Comparison of ENCODE assay signal across 8 cellular contexts in genomic region chr5:151448038-151448985, GRCh38. TPM values are rescaled to one million over a fixed set of nuclear protein-coding genes. Genes with fewer than 3 reads are reported as not detected.
DNase-seq lines count a peak whose midpoint lies in the region; ATAC-seq, FAIRE-seq and TF ChIP-seq lines count a peak whose summit lies in the region.

No MANE protein-coding gene starts in this region.

- peaks cover 4 to 7% of the 10 kb centered on the region in 2 donors for H3K4me1 ChIP-seq in neuronal stem cell (ENCODE audit: control insufficient read depth in 2 of 2, insufficient read depth in 1 of 2, low read depth in 1 of 2, low read length in 2 of 2)

- no peaks in the 10 kb centered on the region for H3K27me3 ChIP-seq in neuronal stem cell (ENCODE audit: control insufficient read depth in 3 of 3, insufficient read depth in 3 of 3, low read depth in 1 of 3, low read length in 3 of 3)

- DNase-seq in Caki2 (ENCODE audit: low read depth) (peak; percentile 28), NCI-H146 treated with DMSO at 0.1 percent for 48 hours (lab: John Stamatoyannopoulos, UW; ENCODE audit: unreplicated experiment) (peak; percentile 15), fibroblast of the aortic adventitia (ENCODE audit: low read depth) (peak; percentile 14), neuronal stem cell (ENCODE audit: low spot score) (peak; percentile 31), D721Med (ENCODE audit: insufficient read length, low spot score) (no peak)
- peak; percentile 34 for DNase-seq in activated CD8-positive, alpha-beta T cell treated with anti-CD3 and anti-CD28 coated beads, Interleukin-2, amount 10 ng/mL, durations not matched to agents 7 days and 5 days
- no peak for DNase-seq in activated CD4-positive, CD25-positive, alpha-beta regulatory T cell (lab: John Stamatoyannopoulos, UW)

- no peak overlapping the region for H3K27ac ChIP-seq in neuronal stem cell (replicated peaks; ENCODE audit: low read length)

- no peak for FAIRE-seq in D721Med (lab: Jason Lieb, UNC)

- WGBS in neuronal stem cell (ENCODE audit: extremely low coverage in 2 of 2, insufficient read length in 2 of 2, insufficient replicate concordance in 1 of 2), 2 donors: no CpG with 5 or more reads among the region's 24 CpGs

- no peaks in the 10 kb centered on the region for H3K36me3 Mint-ChIP-seq in activated CD8-positive, alpha-beta T cell treated with anti-CD3 and anti-CD28 coated beads, Interleukin-2, amount 10 ng/mL, durations not matched to agents 7 days and 5 days (ENCODE audit: low read depth)

- H2BK15ac ChIP-seq in neuronal stem cell (ENCODE audit: low read length): no peak overlapping the region

- H2BK120ac ChIP-seq in neuronal stem cell (ENCODE audit: low read depth, low read length): no peak overlapping the region

- peak overlapping the region; percentile 87 for H3K9ac ChIP-seq in neuronal stem cell (ENCODE audit: low read depth, low read length, poor library complexity)

- H2BK12ac ChIP-seq in neuronal stem cell (ENCODE audit: low read length): no peak overlapping the region

- peak overlapping the region; percentile 94 for H3K4me3 ChIP-seq in fibroblast of the aortic adventitia (ENCODE audit: low read depth, low read length)
- peak overlapping the region; percentile 65 to 84 for H3K4me3 ChIP-seq in neuronal stem cell (ENCODE audit: low read length in 2 of 2)

- H2AFZ ChIP-seq in neuronal stem cell (ENCODE audit: low read length): peak overlapping the region; percentile 90

- H2AK5ac ChIP-seq in neuronal stem cell (ENCODE audit: low read depth, low read length): no peak overlapping the region

- H4K8ac ChIP-seq in neuronal stem cell (ENCODE audit: low read depth, low read length): no peak overlapping the region

- CTCF ChIA-PET in activated CD8-positive, alpha-beta T cell treated with anti-CD3 and anti-CD28 coated beads, Interleukin-2, amount 10 ng/mL, durations not matched to agents 7 days and 5 days (lab: Charles Lee): interaction anchor here (0.7 to 4.4 kb wide), 27 partner anchors 8 to 323 kb away, joined by 3 to 58 read pairs (median 4); partner anchors contain the start of genes CCDC69, G3BP1 and GM2A

- H2BK5ac ChIP-seq in neuronal stem cell (ENCODE audit: low read length): no peak overlapping the region

- no peak overlapping the region for H3K14ac ChIP-seq in neuronal stem cell (ENCODE audit: low read length)

- H3K27ac Mint-ChIP-seq in activated CD8-positive, alpha-beta T cell treated with anti-CD3 and anti-CD28 coated beads, Interleukin-2, amount 10 ng/mL, durations not matched to agents 7 days and 5 days: peak overlapping the region; percentile 90

- H3K36me3 ChIP-seq in neuronal stem cell (replicated peaks in 1 of 2; ENCODE audit: control insufficient read depth in 2 of 2, insufficient read depth in 2 of 2, low read length in 2 of 2): no peaks in the 10 kb centered on the region

- POLR2A ChIA-PET in activated CD8-positive, alpha-beta T cell treated with anti-CD3 and anti-CD28 coated beads, Interleukin-2, amount 10 ng/mL, durations not matched to agents 7 days and 5 days (lab: Charles Lee): interaction anchor here (1.2 kb wide), 3 partner anchors 11 to 323 kb away, joined by 3 to 4 read pairs (median 4); partner anchors contain the start of gene G3BP1

- peak overlapping the region; percentile 94 for H3K4me3 Mint-ChIP-seq in activated CD8-positive, alpha-beta T cell treated with anti-CD3 and anti-CD28 coated beads, Interleukin-2, amount 10 ng/mL, durations not matched to agents 7 days and 5 days

- no peaks in the 10 kb centered on the region for H3K9me3 Mint-ChIP-seq in activated CD8-positive, alpha-beta T cell treated with anti-CD3 and anti-CD28 coated beads, Interleukin-2, amount 10 ng/mL, durations not matched to agents 7 days and 5 days (ENCODE audit: insufficient read depth)

- peaks cover 25% of the 10 kb centered on the region for H3K27me3 Mint-ChIP-seq in activated CD8-positive, alpha-beta T cell treated with anti-CD3 and anti-CD28 coated beads, Interleukin-2, amount 10 ng/mL, durations not matched to agents 7 days and 5 days (ENCODE audit: low read depth)

- TF ChIP-seq CTCF in fibroblast of the aortic adventitia (IDR thresholded peaks at IDR 0.05; ENCODE audit: insufficient read depth, low read length) (no peak), D721Med (IDR thresholded peaks at IDR 0.05; ENCODE audit: insufficient read depth, missing control alignments) (no peak)

- H4K91ac ChIP-seq in neuronal stem cell (ENCODE audit: low read depth, low read length, poor library complexity): no peak overlapping the region

- in situ Hi-C loops in Caki2 (cut with HindIII; ENCODE audit: low pct_unique_long_range_greater_than_20kb, low sequenced_read_pairs): loop anchor here (10.0 kb wide), 1 partner anchor 206 kb away; no protein-coding TSS in a partner anchor

- H3K4ac ChIP-seq in neuronal stem cell (ENCODE audit: low read length): no peak overlapping the region

- peaks cover 20% of the 10 kb centered on the region for H3K4me1 Mint-ChIP-seq in activated CD8-positive, alpha-beta T cell treated with anti-CD3 and anti-CD28 coated beads, Interleukin-2, amount 10 ng/mL, durations not matched to agents 7 days and 5 days (ENCODE audit: low read depth)

- H3K4me2 ChIP-seq in neuronal stem cell (ENCODE audit: insufficient read depth, low read length, poor library complexity, severe bottlenecking): peak overlapping the region; percentile 72

- ATAC-seq in GM21529 (IDR thresholded peaks at IDR 0.05; ENCODE audit: unreplicated experiment): peak; percentile 13
- peak; percentile 24 for ATAC-seq in activated CD8-positive, alpha-beta T cell treated with anti-CD3 and anti-CD28 coated beads, Interleukin-2, amount 10 ng/mL, durations not matched to agents 7 days and 5 days

- H3K18ac ChIP-seq in neuronal stem cell (ENCODE audit: low read length): no peak overlapping the region

- H3K79me1 ChIP-seq in neuronal stem cell (ENCODE audit: low read depth, low read length): peaks cover 1% of the 10 kb centered on the region

- H3K23ac ChIP-seq in neuronal stem cell (ENCODE audit: low read depth, low read length, poor library complexity): no peak overlapping the region

- no peaks in the 10 kb centered on the region for H3K9me3 ChIP-seq in neuronal stem cell (replicated peaks in 1 of 2; ENCODE audit: control insufficient read depth in 2 of 2, insufficient read depth in 1 of 2, low read depth in 1 of 2, low read length in 2 of 2)

RNA-seq across cellular contexts. Expression of gene SLC36A1, which starts 0.9 kb away (rescaled TPM):
- 2.1 and 7.9 TPM in 2 replicates for total RNA-seq in Caki2 (2014; rRNA removed; shearing (Covaris generic); ENCODE audit: low replicate concordance)
- 1 to 10 TPM; 6.6 to 7.7 TPM for total RNA-seq in activated CD8-positive, alpha-beta T cell treated with anti-CD3 and anti-CD28 coated beads, Interleukin-2, amount 10 ng/mL, durations not matched to agents 7 days and 5 days
- total RNA-seq in fibroblast of the aortic adventitia (ENCODE audit: low replicate concordance): 6.8 and 15.2 TPM in 2 replicates
- 6.4 TPM for polyA plus RNA-seq in neuronal stem cell (2013, experiment 1 of 2)
- 5.5 TPM for polyA plus RNA-seq in neuronal stem cell (2013, experiment 2 of 2)

Comparison
In these comparisons a context has a peak if more than half of its experiments do, and no peak if none do; other contexts are left out.
1. DNase-seq: peak in Caki2 (single experiment), NCI-H146 treated with DMSO at 0.1 percent for 48 hours (single experiment), activated CD8-positive, alpha-beta T cell treated with anti-CD3 and anti-CD28 coated beads, Interleukin-2, amount 10 ng/mL, durations not matched to agents 7 days and 5 days (single experiment), fibroblast of the aortic adventitia (single experiment) and neuronal stem cell (single experiment); none in activated CD4-positive, CD25-positive, alpha-beta regulatory T cell (0 of 4) and D721Med (single experiment).